In genomic region chr10:12196531-12197211, GRCh38 we compare ENCODE assay signal across 8 cellular contexts. TPM values are rescaled to one million over a fixed set of nuclear protein-coding genes. Genes with fewer than 3 reads are reported as not detected.
A peak's percentile ranks its signal among the peaks of the same experiment; 100 is the strongest.
DNase-seq lines count a peak whose midpoint lies in the region; ATAC-seq, FAIRE-seq and TF ChIP-seq lines count a peak whose summit lies in the region.

No MANE protein-coding gene starts in this region.

- H3K27ac Mint-ChIP-seq in activated naive CD8-positive, alpha-beta T cell treated with anti-CD3 and anti-CD28 coated beads, Interleukin-2, amount 10 ng/mL, durations not matched to agents 7 days and 5 days: peak overlapping the region; percentile 92

- peak overlapping the region; percentile 69 to 96 for H3K9ac ChIP-seq in liver (ENCODE audit: low read depth in 1 of 2, low read length in 2 of 2)

- no peak for TF ChIP-seq CTCF in cardiac muscle cell (IDR thresholded peaks at IDR 0.05; ENCODE audit: low read depth, low read length)
- no peak for TF ChIP-seq CTCF in liver (IDR thresholded peaks at IDR 0.05; ENCODE audit: low read depth, low read length, missing input control)
- TF ChIP-seq CTCF in upper lobe of left lung (IDR thresholded peaks at IDR 0.05): no peak

- peaks cover 28% of the 10 kb centered on the region for H3K36me3 Mint-ChIP-seq in activated naive CD8-positive, alpha-beta T cell treated with anti-CD3 and anti-CD28 coated beads, Interleukin-2, amount 10 ng/mL, durations not matched to agents 7 days and 5 days

- peaks cover 15% of the 10 kb centered on the region for H3K4me1 ChIP-seq in cardiac muscle cell (ENCODE audit: low read depth)
- peaks cover 5 to 41% (median 34%) of the 10 kb centered on the region in 4 donors for H3K4me1 ChIP-seq in liver (ENCODE audit: control insufficient read depth in 4 of 4, insufficient read depth in 4 of 4, low read length in 3 of 4)
- H3K4me1 ChIP-seq in upper lobe of left lung: peaks cover 25 to 52% (median 34%) of the 10 kb centered on the region in 4 donors

- H3K27me3 ChIP-seq in cardiac muscle cell (no peaks in the 10 kb centered on the region), liver (ENCODE audit: control insufficient read depth in 4 of 4, insufficient read depth in 4 of 4, low read length in 3 of 4) (no peaks in the 10 kb centered on the region), upper lobe of left lung (no peaks in the 10 kb centered on the region)

- FAIRE-seq in HTR-8/SVneo (lab: Jason Lieb, UNC): no peak

- no peak for ATAC-seq in activated naive CD8-positive, alpha-beta T cell treated with anti-CD3 and anti-CD28 coated beads, Interleukin-2, amount 10 ng/mL, durations not matched to agents 7 days and 5 days (ENCODE audit: low read depth)
- ATAC-seq in upper lobe of left lung (ENCODE audit: low FRiP score in 2 of 2): no peak

- H3K27me3 Mint-ChIP-seq in activated naive CD8-positive, alpha-beta T cell treated with anti-CD3 and anti-CD28 coated beads, Interleukin-2, amount 10 ng/mL, durations not matched to agents 7 days and 5 days: no peaks in the 10 kb centered on the region

- no peak for TF ChIP-seq EP300 in upper lobe of left lung (IDR thresholded peaks at IDR 0.05)

- H3K4me3 ChIP-seq in cardiac muscle cell: peak overlapping the region; percentile 90
- H3K4me3 ChIP-seq in liver (ENCODE audit: low read depth in 1 of 3, low read length in 3 of 3): peak overlapping the region; percentile 78 to 99 (median 85)
- peak overlapping the region; percentile 43 to 96 (median 81) for H3K4me3 ChIP-seq in upper lobe of left lung

- POLR2A ChIA-PET in activated naive CD8-positive, alpha-beta T cell treated with anti-CD3 and anti-CD28 coated beads, Interleukin-2, amount 10 ng/mL, durations not matched to agents 7 days and 5 days (lab: Charles Lee): interaction anchor here (1.2 to 2.1 kb wide), 5 partner anchors 17 to 1103 kb away, joined by 3 to 20 read pairs (median 8); partner anchors contain the start of genes PHYH and UPF2

- no peak for TF ChIP-seq POLR2A in upper lobe of left lung (IDR thresholded peaks at IDR 0.05)

- intact Hi-C loops in cardiac septum (cut with DNase I): loop anchor here (10.0 kb wide), 1 partner anchor 152 kb away; the partner anchor contains the start of gene UPF2

- DNase-seq in cardiac muscle cell (ENCODE audit: low read depth in 1 of 2, low spot score in 1 of 2) (no peak), cardiac septum (ENCODE audit: low spot score) (no peak), upper lobe of left lung (no peak), DMS153 treated with DMSO at 0.1 percent for 48 hours (lab: John Stamatoyannopoulos, UW; ENCODE audit: unreplicated experiment) (no peak), NOMO-1 treated with DMSO at 0.1 percent for 48 hours (lab: John Stamatoyannopoulos, UW; ENCODE audit: unreplicated experiment) (no peak), HTR-8/SVneo (ENCODE audit: insufficient read length, low spot score) (no peak)
- DNase-seq in activated naive CD8-positive, alpha-beta T cell treated with anti-CD3 and anti-CD28 coated beads, Interleukin-2, amount 10 ng/mL, durations not matched to agents 7 days and 5 days: no peak

- H3K9me3 ChIP-seq in cardiac muscle cell (ENCODE audit: low read depth) (no peaks in the 10 kb centered on the region), liver (ENCODE audit: control insufficient read depth in 4 of 4, low read length in 3 of 4) (no peaks in the 10 kb centered on the region), upper lobe of left lung (no peaks in the 10 kb centered on the region)

- H3K27ac ChIP-seq in cardiac muscle cell (peak overlapping the region; percentile 90), liver (ENCODE audit: low read depth in 1 of 2, low read length in 2 of 2) (peak overlapping the region; percentile 86 to 91), upper lobe of left lung (peak overlapping the region; percentile 87 to 96 (median 92))

- H3K9me3 Mint-ChIP-seq in activated naive CD8-positive, alpha-beta T cell treated with anti-CD3 and anti-CD28 coated beads, Interleukin-2, amount 10 ng/mL, durations not matched to agents 7 days and 5 days: no peaks in the 10 kb centered on the region

- peaks cover 36% of the 10 kb centered on the region for H3K4me1 Mint-ChIP-seq in activated naive CD8-positive, alpha-beta T cell treated with anti-CD3 and anti-CD28 coated beads, Interleukin-2, amount 10 ng/mL, durations not matched to agents 7 days and 5 days

- TF ChIP-seq RAD21 in liver (IDR thresholded peaks at IDR 0.05): no peak

- H3K36me3 ChIP-seq in cardiac muscle cell (peaks cover 18% of the 10 kb centered on the region), liver (ENCODE audit: control insufficient read depth in 4 of 4, insufficient read depth in 3 of 4, low read depth in 1 of 4, low read length in 3 of 4) (peaks cover 1 to 10% (median 6%) of the 10 kb centered on the region in 4 donors), upper lobe of left lung (peaks cover 0 to 40% (median 9%) of the 10 kb centered on the region in 4 donors)

- H3K4me3 Mint-ChIP-seq in activated naive CD8-positive, alpha-beta T cell treated with anti-CD3 and anti-CD28 coated beads, Interleukin-2, amount 10 ng/mL, durations not matched to agents 7 days and 5 days: peak overlapping the region; percentile 92

- WGBS in liver: 10% methylated on average over 15 of the region's 15 CpGs
- WGBS in upper lobe of left lung, 2 donors: 8 to 10% methylated on average over 15 of the region's 15 CpGs

TF ChIP-seq in liver, 16 proteins besides CTCF, POLR2A, EP300 and RAD21 (continues in another document):
- TF ChIP-seq HNF4G (IDR thresholded peaks at IDR 0.05) (no peak), GABPA (IDR thresholded peaks at IDR 0.05 in 1 of 2, conservative IDR thresholded peaks at IDR 0.05 in 1 of 2) (no peak), HNF4A (conservative IDR thresholded peaks at IDR 0.05) (no peak), ZBTB33 (IDR thresholded peaks at IDR 0.05) (no peak), NR2F2 (IDR thresholded peaks at IDR 0.05) (no peak), ATF3 (IDR thresholded peaks at IDR 0.05) (no peak), SP1 (IDR thresholded peaks at IDR 0.05) (no peak), MAX (IDR thresholded peaks at IDR 0.05) (no peak), EGR1 (IDR thresholded peaks at IDR 0.05; ENCODE audit: low read depth in 2 of 2) (no peak), REST (IDR thresholded peaks at IDR 0.05) (no peak)

RNA-seq across cellular contexts. Expression of gene CDC123, which starts 0.7 kb away (rescaled TPM):
- total RNA-seq in cardiac muscle cell (53.0 and 77.6 TPM in 2 replicates), cardiac septum (44.2 TPM), liver (10 to 100 TPM; 43.3 to 58.5 TPM), upper lobe of left lung (10 to 100 TPM; 19.9 to 57.5 (median 42.6) TPM)
- polyA plus RNA-seq in cardiac muscle cell (123 and 147 TPM in 2 replicates), liver (10 to 100 TPM; 32.7 to 38.0 TPM)
- total RNA-seq in activated naive CD8-positive, alpha-beta T cell treated with anti-CD3 and anti-CD28 coated beads, Interleukin-2, amount 10 ng/mL, durations not matched to agents 7 days and 5 days: 10 to 100 TPM; 56.7 to 69.2 TPM

RNA-seq across cellular contexts. Expression of gene NUDT5, which starts 1.0 kb away (rescaled TPM):
- 49.3 and 59.2 TPM in 2 replicates for total RNA-seq in cardiac muscle cell
- polyA plus RNA-seq in cardiac muscle cell: 108 and 122 TPM in 2 replicates
- total RNA-seq in cardiac septum: 10.5 TPM
- 10 to 100 TPM; 71.4 to 74.8 TPM for total RNA-seq in activated naive CD8-positive, alpha-beta T cell treated with anti-CD3 and anti-CD28 coated beads, Interleukin-2, amount 10 ng/mL, durations not matched to agents 7 days and 5 days
- total RNA-seq in liver: 10 to 100 TPM; 21.9 to 44.3 TPM
- 100 to 1,000 TPM in 1 of 2 donors, 10 to 100 TPM in 1; 54.3 to 115 TPM for polyA plus RNA-seq in liver
- 10 to 100 TPM; 13.5 to 50.4 (median 45.4) TPM for total RNA-seq in upper lobe of left lung
